8 cellular contexts compared by ENCODE assay signal in the genomic region with DNA sequence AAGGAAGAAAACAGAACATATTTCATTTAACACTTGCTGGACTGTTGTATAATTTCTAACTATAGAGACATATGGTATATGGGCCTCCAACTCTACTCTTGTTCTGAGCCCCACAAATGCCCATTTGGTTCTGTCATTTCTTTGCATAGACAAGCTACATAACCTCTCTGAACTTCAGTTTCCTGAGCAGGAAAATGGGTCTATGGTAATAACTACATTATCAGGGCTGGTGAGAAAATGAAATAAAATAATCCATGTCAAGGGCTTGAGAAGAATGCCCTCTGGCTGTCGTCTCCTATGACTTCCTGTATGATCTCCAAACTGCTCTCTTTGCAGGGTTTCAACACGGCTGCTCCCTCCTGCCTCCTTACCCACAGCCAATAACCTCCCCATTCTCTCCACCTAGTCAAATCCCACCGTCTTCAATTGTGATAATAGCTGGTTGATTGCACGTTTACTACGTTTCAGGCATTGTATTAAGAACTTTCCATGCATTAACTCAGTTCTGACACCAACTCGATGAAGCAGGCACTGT. TPM values are rescaled to one million over a fixed set of nuclear protein-coding genes. Genes with fewer than 3 reads are reported as not detected.
A peak's percentile ranks its signal among the peaks of the same experiment; 100 is the strongest.
DNase-seq lines count a peak whose midpoint lies in the region; ATAC-seq and TF ChIP-seq lines count a peak whose summit lies in the region.

No MANE protein-coding gene starts in this region.

- CTCF ChIA-PET in HCT116 (lab: Charles Lee): no interaction called here

- POLR2A ChIA-PET in HCT116 (lab: Charles Lee): no interaction called here

- no peaks in the 10 kb centered on the region for H4K20me1 ChIP-seq in HCT116 (ENCODE audit: insufficient read depth)

- no peak overlapping the region for H3K4me2 ChIP-seq in HCT116 (ENCODE audit: low read length)

- 0 out of 2 replicates have a peak, but pooled peaks have one; percentile 17 for TF ChIP-seq RAD21 in HCT116 (IDR thresholded peaks at IDR 0.05; ENCODE audit: low read depth)

- ATAC-seq in HCT116: no peak
- peak; percentile 51 for ATAC-seq in SK-N-SH treated with all-trans-retinoic acid at 6 μM for 48 hours
- ATAC-seq in left ventricle myocardium superior: peak; percentile 26

- no peak for DNase-seq in HCT116 (ENCODE audit: low read depth, low spot score)
- no peak for DNase-seq in left ventricle myocardium superior
- DNase-seq in stimulated activated CD4-positive, alpha-beta T cell treated with anti-CD3 and anti-CD28 coated beads, Interleukin-4, amount 100 ng/mL, for 24 hours: no peak
- DNase-seq in activated CD4-positive, alpha-beta T cell treated with anti-CD3 and anti-CD28 coated beads for 48 hours: no peak
- DNase-seq in GM20000 (ENCODE audit: low spot score): no peak
- DNase-seq in GM13977 (ENCODE audit: low spot score): no peak

- H3K27ac ChIP-seq in HCT116 (ENCODE audit: low read depth, low read length) (no peak overlapping the region), skin epidermis (peak overlapping the region in 19 of 21 experiments; percentile 14 to 81 (median 71))

- no peaks in the 10 kb centered on the region for H3K79me2 ChIP-seq in HCT116 (ENCODE audit: insufficient read depth, low read length)

- no peak for TF ChIP-seq POLR2A in HCT116 (IDR thresholded peaks at IDR 0.05; ENCODE audit: borderline replicate concordance, extremely low read depth, insufficient read depth, insufficient read length)

- H3K4me3 ChIP-seq in HCT116 (replicated peaks in 1 of 2; ENCODE audit: low read depth in 1 of 2, low read length in 2 of 2) (no peak overlapping the region), skin epidermis (peak overlapping the region in 3 of 7 experiments; percentile 28 to 37 (median 34))

- BruUV-seq in HCT116 (replicated peaks; lab: Mats Ljungman, UMichigan): no TSS peak

- H3K36me3 ChIP-seq in HCT116 (ENCODE audit: control insufficient read depth in 1 of 2, insufficient read depth in 2 of 2, low read length in 2 of 2): no peaks in the 10 kb centered on the region

- H3K9me2 ChIP-seq in HCT116 (ENCODE audit: insufficient read depth): no peaks in the 10 kb centered on the region

- no peaks in the 10 kb centered on the region for H3K27me3 ChIP-seq in HCT116 (ENCODE audit: insufficient read depth, low read length)

- RAD21 ChIA-PET in HCT116 (lab: Charles Lee; ENCODE audit: low non-redundant PET in 1 of 2, low total read pairs in 2 of 2, uncharacterized antibody in 2 of 2, unreplicated experiment in 2 of 2): no interaction called here

- in situ Hi-C loops in GM13977 (cut with MboI; ENCODE audit: low pct_unique_long_range_greater_than_20kb, low sequenced_read_pairs, unreplicated experiment): no loop called here

- TF ChIP-seq CTCF in HCT116 (IDR thresholded peaks at IDR 0.05 in 2 of 3, conservative IDR thresholded peaks at IDR 0.05 in 1 of 3; ENCODE audit: borderline replicate concordance in 1 of 3, insufficient read depth in 1 of 3, low read depth in 2 of 3, low read length in 2 of 3) (no peak), GM20000 (IDR thresholded peaks at IDR 0.05; ENCODE audit: extremely low read depth, missing control alignments) (no peak), GM13977 (IDR thresholded peaks at IDR 0.05; ENCODE audit: extremely low read depth, insufficient read depth, missing control alignments) (no peak)

- no peaks in the 10 kb centered on the region for H3K9me3 ChIP-seq in HCT116 (ENCODE audit: control insufficient read depth in 1 of 2, insufficient read depth in 1 of 2, low read depth in 1 of 2, low read length in 2 of 2)

- no peak overlapping the region for H2AFZ ChIP-seq in HCT116 (ENCODE audit: low read depth, low read length, poor library complexity, severe bottlenecking)

- intact Hi-C loops in HCT116 (cut with micrococcal nuclease) (no loop called here), left ventricle myocardium superior (cut with micrococcal nuclease) (no loop called here)

- H3K4me1 ChIP-seq in HCT116 (ENCODE audit: control insufficient read depth in 1 of 2, insufficient read depth in 2 of 2, low read length in 2 of 2): peaks cover 0 to 12% of the 10 kb centered on the region in 2 experiments; a peak in 2 of 4 replicates

- H3K9ac ChIP-seq in HCT116 (ENCODE audit: low read length): no peak overlapping the region

TF ChIP-seq in HCT116, 20 proteins besides CTCF, POLR2A, EP300 and RAD21:
- TF ChIP-seq SP1 (IDR thresholded peaks at IDR 0.05; ENCODE audit: low read depth) (no peak), FOSL1 (IDR thresholded peaks at IDR 0.05; ENCODE audit: low read depth) (no peak), SRF (IDR thresholded peaks at IDR 0.05; ENCODE audit: low read depth) (no peak), POLR2AphosphoS5 (IDR thresholded peaks at IDR 0.05; ENCODE audit: low read depth, low read length) (no peak), JUND (IDR thresholded peaks at IDR 0.05) (no peak), ZNF274 (IDR thresholded peaks at IDR 0.05; ENCODE audit: low read depth, low read length) (no peak), CBX3 (IDR thresholded peaks at IDR 0.05; ENCODE audit: low read depth) (no peak), CEBPB (IDR thresholded peaks at IDR 0.05; ENCODE audit: low read depth) (no peak), TCF7L2 (IDR thresholded peaks at IDR 0.05; ENCODE audit: borderline replicate concordance, extremely low read depth, insufficient read depth, insufficient read length) (no peak), EZH2phosphoT487 (IDR thresholded peaks at IDR 0.05; ENCODE audit: borderline replicate concordance) (no peak)
- TF ChIP-seq, protein P1, sequence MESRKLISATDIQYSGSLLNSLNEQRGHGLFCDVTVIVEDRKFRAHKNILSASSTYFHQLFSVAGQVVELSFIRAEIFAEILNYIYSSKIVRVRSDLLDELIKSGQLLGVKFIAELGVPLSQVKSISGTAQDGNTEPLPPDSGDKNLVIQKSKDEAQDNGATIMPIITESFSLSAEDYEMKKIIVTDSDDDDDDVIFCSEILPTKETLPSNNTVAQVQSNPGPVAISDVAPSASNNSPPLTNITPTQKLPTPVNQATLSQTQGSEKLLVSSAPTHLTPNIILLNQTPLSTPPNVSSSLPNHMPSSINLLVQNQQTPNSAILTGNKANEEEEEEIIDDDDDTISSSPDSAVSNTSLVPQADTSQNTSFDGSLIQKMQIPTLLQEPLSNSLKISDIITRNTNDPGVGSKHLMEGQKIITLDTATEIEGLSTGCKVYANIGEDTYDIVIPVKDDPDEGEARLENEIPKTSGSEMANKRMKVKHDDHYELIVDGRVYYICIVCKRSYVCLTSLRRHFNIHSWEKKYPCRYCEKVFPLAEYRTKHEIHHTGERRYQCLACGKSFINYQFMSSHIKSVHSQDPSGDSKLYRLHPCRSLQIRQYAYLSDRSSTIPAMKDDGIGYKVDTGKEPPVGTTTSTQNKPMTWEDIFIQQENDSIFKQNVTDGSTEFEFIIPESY (IDR thresholded peaks at IDR 0.05; ENCODE audit: extremely low read depth, insufficient replicate concordance, low read length): no peak

TF ChIP-seq in SK-N-SH treated with all-trans-retinoic acid at 6 μM for 48 hours, 23 proteins besides CTCF, POLR2A, EP300 and RAD21:
- no peak for TF ChIP-seq BACH2 (CRISPR knock-in tag; IDR thresholded peaks at IDR 0.05; ENCODE audit: borderline replicate concordance)
- no peak for TF ChIP-seq ZNF70 (CRISPR knock-in tag; IDR thresholded peaks at IDR 0.05)
- no peak for TF ChIP-seq CSDC2 (CRISPR knock-in tag; IDR thresholded peaks at IDR 0.05)

RNA-seq across cellular contexts. Expression of a gene that starts 12.0 kb away (rescaled TPM):
- total RNA-seq in HCT116 (2021; ENCODE audit: unreplicated experiment) (19.3 TPM), left ventricle myocardium superior (11.0 TPM)
- polyA plus RNA-seq in HCT116 (2012): 12.2 and 13.8 TPM in 2 replicates

RNA-seq across cellular contexts. Expression of a gene that starts 16.0 kb away (rescaled TPM):
- total RNA-seq in HCT116 (2021; ENCODE audit: unreplicated experiment) (40.4 TPM), left ventricle myocardium superior (18.3 TPM)
- polyA plus RNA-seq in HCT116 (2012): 21.0 and 24.0 TPM in 2 replicates

RNA-seq across cellular contexts. Expression of a gene that starts 18.8 kb away (rescaled TPM):
- 22.1 TPM for total RNA-seq in HCT116 (2021; ENCODE audit: unreplicated experiment)
- 16.9 and 18.7 TPM in 2 replicates for polyA plus RNA-seq in HCT116 (2012)
- 6.9 TPM for total RNA-seq in left ventricle myocardium superior

RNA-seq across cellular contexts. Expression of a gene that starts 37.5 kb away (rescaled TPM):
- total RNA-seq in HCT116 (2021; ENCODE audit: unreplicated experiment) (1.9 TPM), left ventricle myocardium superior (17.4 TPM)
- polyA plus RNA-seq in HCT116 (2012): 2.0 and 2.5 TPM in 2 replicates

RNA-seq across cellular contexts. Expression of a gene that starts 51.8 kb away (rescaled TPM):
- total RNA-seq in HCT116 (2021; ENCODE audit: unreplicated experiment): not detected
- polyA plus RNA-seq in HCT116 (2012): not detected in 2 replicates
- total RNA-seq in left ventricle myocardium superior: not detected
